In the genomic region with DNA sequence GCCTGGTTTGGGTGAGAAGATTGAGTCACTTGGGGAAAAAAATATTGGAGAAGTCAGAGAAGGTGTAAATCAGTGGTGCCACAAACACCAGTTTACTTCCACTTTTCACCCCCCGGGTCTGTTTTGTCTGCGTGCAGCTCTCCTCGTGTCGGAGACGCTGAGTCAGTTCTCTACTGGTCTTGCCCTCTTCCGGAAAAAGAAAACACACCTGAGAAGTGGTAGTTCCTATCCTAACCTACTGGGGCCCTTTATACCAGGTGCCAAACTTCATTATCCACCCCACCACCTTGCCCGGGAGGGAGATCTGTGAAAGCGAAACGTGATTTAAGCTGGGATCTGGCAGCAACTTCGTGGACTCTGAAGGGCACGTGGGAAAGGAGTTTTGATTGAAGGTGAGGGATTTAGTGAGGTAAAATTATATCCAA, we compare ENCODE assay signal across 8 cellular contexts. TPM values are rescaled to one million over a fixed set of nuclear protein-coding genes. Genes with fewer than 3 reads are reported as not detected.
DNase-seq lines count a peak whose midpoint lies in the region; ATAC-seq and TF ChIP-seq lines count a peak whose summit lies in the region.

No MANE protein-coding gene starts in this region.

- peaks cover 10% of the 10 kb centered on the region for H3K9me3 Mint-ChIP-seq in activated naive CD8-positive, alpha-beta T cell treated with anti-CD3 and anti-CD28 coated beads, Interleukin-2, amount 10 ng/mL, durations not matched to agents 7 days and 5 days

- POLR2A ChIA-PET in activated naive CD8-positive, alpha-beta T cell treated with anti-CD3 and anti-CD28 coated beads, Interleukin-2, amount 10 ng/mL, durations not matched to agents 7 days and 5 days (lab: Charles Lee), result interaction anchor here (0.8 to 5.5 kb wide), 24 partner anchors 20 to 362 kb away, joined by 3 to 105 read pairs (median 12); partner anchors contain the start of genes SWT1 and TRMT1L

- H3K36me3 Mint-ChIP-seq in activated naive CD8-positive, alpha-beta T cell treated with anti-CD3 and anti-CD28 coated beads, Interleukin-2, amount 10 ng/mL, durations not matched to agents 7 days and 5 days, result peaks cover 55% of the 10 kb centered on the region

- H3K27ac Mint-ChIP-seq in activated naive CD8-positive, alpha-beta T cell treated with anti-CD3 and anti-CD28 coated beads, Interleukin-2, amount 10 ng/mL, durations not matched to agents 7 days and 5 days, result peak overlapping the region; percentile 96

- H3K9me3 ChIP-seq in RWPE2 (ENCODE audit: severe bottlenecking) (no peaks in the 10 kb centered on the region), iPS DF 6.9 (ENCODE audit: control insufficient read depth, insufficient read depth, low read length) (no peaks in the 10 kb centered on the region)

- DNase-seq in COR-L47 (lab: John Stamatoyannopoulos, UW), result peak; percentile 49
- DNase-seq in RWPE2 (ENCODE audit: low spot score), result peak; percentile 60
- no peak for DNase-seq in activated naive CD8-positive, alpha-beta T cell treated with anti-CD3 and anti-CD28 coated beads, Interleukin-2, amount 10 ng/mL, durations not matched to agents 7 days and 5 days
- DNase-seq in iPS DF 6.9 (ENCODE audit: low read depth, low spot score), result no peak
- DNase-seq in stimulated activated CD4-positive, alpha-beta T cell treated with anti-CD3 and anti-CD28 coated beads, Interleukin-12 subunit alpha, Interleukin-12 subunit beta, amount 100 ng/mL, for 24 hours (ENCODE audit: low read depth in 2 of 2), result peak; percentile 43 to 60
- DNase-seq in NCI-H1694 (lab: John Stamatoyannopoulos, UW), result no peak

- no peaks in the 10 kb centered on the region for H3K27me3 Mint-ChIP-seq in activated naive CD8-positive, alpha-beta T cell treated with anti-CD3 and anti-CD28 coated beads, Interleukin-2, amount 10 ng/mL, durations not matched to agents 7 days and 5 days

- no CpG with 5 or more reads among the region's 11 CpGs for WGBS in iPS DF 6.9 (ENCODE audit: insufficient coverage, insufficient read length)

- TF ChIP-seq CTCF in RWPE2 (IDR thresholded peaks at IDR 0.05; ENCODE audit: poor library complexity, severe bottlenecking), result no peak

- peaks cover 14% of the 10 kb centered on the region for H3K36me3 ChIP-seq in RWPE2 (ENCODE audit: low read depth)
- H3K36me3 ChIP-seq in iPS DF 6.9 (ENCODE audit: control insufficient read depth, insufficient read depth, low read length), result no peaks in the 10 kb centered on the region

- ATAC-seq in GM19467 (IDR thresholded peaks at IDR 0.05; ENCODE audit: unreplicated experiment) (peak; percentile 41), HG03571 (IDR thresholded peaks at IDR 0.05; ENCODE audit: unreplicated experiment) (peak; percentile 44), RWPE2 (ENCODE audit: low read depth) (peak; percentile 46)
- ATAC-seq in activated naive CD8-positive, alpha-beta T cell treated with anti-CD3 and anti-CD28 coated beads, Interleukin-2, amount 10 ng/mL, durations not matched to agents 7 days and 5 days (ENCODE audit: low read depth), result peak; percentile 41

- H3K27ac ChIP-seq in RWPE2 (ENCODE audit: poor library complexity, severe bottlenecking) (peak overlapping the region; percentile 87), iPS DF 6.9 (ENCODE audit: low read length) (no peak overlapping the region)

- H3K4me1 ChIP-seq in RWPE2 (ENCODE audit: insufficient read depth, poor library complexity, severe bottlenecking) (peaks cover 35% of the 10 kb centered on the region), iPS DF 6.9 (ENCODE audit: control insufficient read depth, insufficient read depth, low read length) (no peaks in the 10 kb centered on the region)

- H3K4me3 Mint-ChIP-seq in activated naive CD8-positive, alpha-beta T cell treated with anti-CD3 and anti-CD28 coated beads, Interleukin-2, amount 10 ng/mL, durations not matched to agents 7 days and 5 days, result peak overlapping the region; percentile 96

- peaks cover 44% of the 10 kb centered on the region for H3K4me1 Mint-ChIP-seq in activated naive CD8-positive, alpha-beta T cell treated with anti-CD3 and anti-CD28 coated beads, Interleukin-2, amount 10 ng/mL, durations not matched to agents 7 days and 5 days

- H3K4me3 ChIP-seq in RWPE2 (ENCODE audit: severe bottlenecking) (peak overlapping the region; percentile 86), iPS DF 6.9 (ENCODE audit: low read length) (peak overlapping the region; percentile 29; the same call in 1 of the 2 replicates)

- H3K27me3 ChIP-seq in RWPE2 (ENCODE audit: insufficient read depth, poor library complexity, severe bottlenecking) (no peaks in the 10 kb centered on the region), iPS DF 6.9 (ENCODE audit: control insufficient read depth, insufficient read depth, low read length) (no peaks in the 10 kb centered on the region)

RNA-seq across cellular contexts. Expression of gene IVNS1ABP, which starts 0.9 kb away (rescaled TPM):
- total RNA-seq in activated naive CD8-positive, alpha-beta T cell treated with anti-CD3 and anti-CD28 coated beads, Interleukin-2, amount 10 ng/mL, durations not matched to agents 7 days and 5 days, result 100 to 1,000 TPM; 261 to 265 TPM

Comparison
In these comparisons a context has a peak if more than half of its experiments do, and no peak if none do; other contexts are left out.
1. DNase-seq: peak in COR-L47 (single experiment), RWPE2 (single experiment) and stimulated activated CD4-positive, alpha-beta T cell treated with anti-CD3 and anti-CD28 coated beads, Interleukin-12 subunit alpha, Interleukin-12 subunit beta, amount 100 ng/mL, for 24 hours (2 of 2); none in activated naive CD8-positive, alpha-beta T cell treated with anti-CD3 and anti-CD28 coated beads, Interleukin-2, amount 10 ng/mL, durations not matched to agents 7 days and 5 days (single experiment), iPS DF 6.9 (single experiment) and NCI-H1694 (single experiment).
2. Peak in every context shown above with its lines, with median percentiles within 50 percentile points of each other: ATAC-seq.